ENCODE assay signal across 7 cellular contexts in the genomic region with DNA sequence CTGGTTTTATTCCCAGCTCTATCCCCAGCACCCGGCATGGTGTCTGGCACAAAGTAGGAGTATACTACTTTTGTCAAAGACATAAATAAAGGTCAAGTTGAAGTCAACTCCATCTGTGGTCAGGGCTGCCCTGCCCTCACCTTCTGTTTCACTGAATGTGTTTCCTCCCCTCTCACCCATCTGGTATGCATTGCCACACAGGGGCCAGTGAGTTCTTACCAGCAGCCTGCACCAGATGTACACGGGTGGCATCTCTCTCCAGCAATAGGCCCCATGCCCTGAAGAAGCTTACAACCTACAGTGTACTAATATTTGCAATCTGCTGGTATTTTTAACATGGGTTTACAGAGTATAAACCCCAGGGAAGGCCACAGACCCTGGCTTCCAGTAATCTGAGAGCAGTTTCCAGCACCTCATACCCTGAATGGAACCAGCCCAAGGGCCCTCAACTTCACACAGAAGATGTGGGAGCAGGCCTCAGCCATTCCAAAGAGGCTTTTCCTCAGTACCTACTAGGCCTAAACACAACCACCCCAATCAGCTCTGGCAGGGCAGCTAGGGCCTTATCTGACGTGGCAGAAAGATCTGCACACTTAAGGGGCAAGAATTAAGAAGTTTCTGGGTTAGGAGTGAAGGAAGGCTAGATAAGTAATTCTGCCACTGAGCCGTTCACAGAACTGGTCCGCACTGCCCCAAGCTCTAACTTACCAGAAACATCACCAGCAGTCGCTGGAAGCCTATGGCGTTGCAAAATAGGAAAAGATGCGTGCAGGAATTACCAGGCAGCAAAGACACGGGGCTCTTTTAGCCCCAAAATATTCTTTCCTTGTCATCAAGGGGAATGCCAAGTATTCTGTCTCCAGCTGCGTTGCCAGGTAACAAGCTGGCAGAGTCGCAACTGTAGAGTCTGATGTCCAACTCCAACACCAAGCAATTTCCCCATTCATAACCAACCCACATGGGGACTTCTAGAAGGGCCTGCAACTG. TPM values are rescaled to one million over a fixed set of nuclear protein-coding genes. Genes with fewer than 3 reads are reported as not detected.
DNase-seq lines count a peak whose midpoint lies in the region; ATAC-seq, FAIRE-seq and TF ChIP-seq lines count a peak whose summit lies in the region.

No MANE protein-coding gene starts in this region.

- TF ChIP-seq RAD21 in K562 (CRISPR knock-in tag; conservative IDR thresholded peaks at IDR 0.05 in 1 of 2, IDR thresholded peaks at IDR 0.05 in 1 of 2): no peak

- ATAC-seq in K562: no peak
- peak in 3 of 4 donors; percentile 9 to 13 (median 9) for ATAC-seq in right lobe of liver
- ATAC-seq in thoracic aorta (ENCODE audit: insufficient number of reproducible peaks, low FRiP score, low read depth): no peak
- no peak for ATAC-seq in HG02970 (IDR thresholded peaks at IDR 0.05; ENCODE audit: low FRiP score, unreplicated experiment)

- H3K4me3 ChIP-seq in MG63 (peak overlapping the region; percentile 57; the same call in 1 of the 2 replicates), K562 (no peak overlapping the region), right lobe of liver (peak overlapping the region in 2 of 3 donors; percentile 87 to 94), thoracic aorta (peak overlapping the region; percentile 91)

- peak; percentile 6 for FAIRE-seq in K562 (lab: Jason Lieb, UNC)

- peaks cover 3% of the 10 kb centered on the region for H3K9me1 ChIP-seq in K562 (ENCODE audit: control insufficient read depth, insufficient read depth, low read length)

- POLR2A ChIA-PET in K562 (lab: Yijun Ruan, JAX): interaction anchor here (0.6 to 1.2 kb wide), 6 partner anchors 13 to 168 kb away, joined by 3 to 4 read pairs (median 3); partner anchors contain the start of gene TTLL13

- no peak overlapping the region for H2AFZ ChIP-seq in K562 (ENCODE audit: low read depth, low read length)

- H3K27me3 ChIP-seq in MG63 (no peaks in the 10 kb centered on the region), K562 (ENCODE audit: control insufficient read depth in 2 of 2, insufficient read depth in 2 of 2, low read length in 2 of 2) (no peaks in the 10 kb centered on the region), right lobe of liver (no peaks in the 10 kb centered on the region), thoracic aorta (replicated peaks; ENCODE audit: insufficient read depth) (no peaks in the 10 kb centered on the region)

- no peak overlapping the region for H3K27ac ChIP-seq in K562 (ENCODE audit: extremely low read depth, low read depth, low read length)
- peak overlapping the region; percentile 94 to 100 (median 98) for H3K27ac ChIP-seq in right lobe of liver
- H3K27ac ChIP-seq in thoracic aorta: peak overlapping the region; percentile 87

- CTCF ChIA-PET in K562 (lab: Yijun Ruan, JAX; ENCODE audit: low intra/inter-chr PET ratio): interaction anchor here (0.9 kb wide), 1 partner anchor 202 kb away, joined by 4 read pairs; no protein-coding TSS in a partner anchor

- peak overlapping the region; percentile 14; the same call in 1 of the 2 replicates for H3K4me2 ChIP-seq in K562 (ENCODE audit: insufficient read depth, low read length)

- in situ Hi-C loops in K562 (cut with MboI): loop anchor here (10.0 kb wide), 1 partner anchor 345 kb away; the partner anchor contains the start of gene MESP1

- H3K9me3 ChIP-seq in MG63: no peaks in the 10 kb centered on the region
- H3K9me3 ChIP-seq in K562 (replicated peaks; ENCODE audit: control insufficient read depth, insufficient read depth, low read depth, low read length): no peaks in the 10 kb centered on the region
- H3K9me3 ChIP-seq in right lobe of liver: no peaks in the 10 kb centered on the region
- H3K9me3 ChIP-seq in thoracic aorta: no peaks in the 10 kb centered on the region

- H3K9ac ChIP-seq in K562 (ENCODE audit: insufficient read depth in 1 of 2, low read depth in 2 of 2, low read length in 2 of 2): peak overlapping the region in 1 of 2 experiments; percentile 69; a peak in 1 of 4 replicates

- TF ChIP-seq CTCF in K562 (IDR thresholded peaks at IDR 0.05 in 2 of 3, conservative IDR thresholded peaks at IDR 0.05 in 1 of 3; ENCODE audit: insufficient read depth in 2 of 3, low read depth in 1 of 3, low read length in 3 of 3): no peak
- no peak for TF ChIP-seq CTCF in right lobe of liver (IDR thresholded peaks at IDR 0.05)
- TF ChIP-seq CTCF in thoracic aorta (IDR thresholded peaks at IDR 0.05): no peak

- no peak for TF ChIP-seq POLR2A in K562 (conservative IDR thresholded peaks at IDR 0.05)
- TF ChIP-seq POLR2A in right lobe of liver (IDR thresholded peaks at IDR 0.05): no peak

- H3K36me3 ChIP-seq in MG63 (0 out of 2 replicates have a peak, but pooled peaks cover 2% of the 10 kb centered on the region), K562 (ENCODE audit: control insufficient read depth, insufficient read depth, low read length) (no peaks in the 10 kb centered on the region), right lobe of liver (no peaks in the 10 kb centered on the region), thoracic aorta (no peaks in the 10 kb centered on the region)

- H3K79me2 ChIP-seq in K562 (ENCODE audit: control insufficient read depth, insufficient read depth, low read length): peaks cover 22% of the 10 kb centered on the region

- DNase-seq in GF-D8 (lab: John Stamatoyannopoulos, UW) (peak; percentile 53), MG63 (peak; percentile 66), K562 (ENCODE audit: extremely low read depth in 1 of 4, low spot score in 3 of 4) (no peak), right lobe of liver (peak; percentile 61 to 84 (median 78)), thoracic aorta (ENCODE audit: low spot score) (no peak), NCI-H1436 treated with DMSO at 0.1 percent for 48 hours (lab: John Stamatoyannopoulos, UW) (no peak)

- WGBS in K562 (ENCODE audit: insufficient coverage, low coverage, missing lambda C conversion rate): 64% methylated on average over 11 of the region's 11 CpGs
- 46% methylated on average over 10 of the region's 11 CpGs for WGBS in right lobe of liver (ENCODE audit: insufficient coverage, low coverage, low lambda C conversion rate, missing lambda C conversion rate)

- BruUV-seq in K562 (replicated peaks; lab: Mats Ljungman, UMichigan): no TSS peak

- no peak for TF ChIP-seq EP300 in K562 (IDR thresholded peaks at IDR 0.05; ENCODE audit: low read length)

- peaks cover 32 to 51% of the 10 kb centered on the region in 2 experiments; a peak in 4 of 5 replicates for H3K4me1 ChIP-seq in K562 (replicated peaks in 1 of 2; ENCODE audit: control insufficient read depth in 2 of 2, insufficient read depth in 2 of 2, low read length in 2 of 2)
- H3K4me1 ChIP-seq in right lobe of liver: peaks cover 0 to 72% (median 26%) of the 10 kb centered on the region in 4 donors
- peaks cover 24 to 55% of the 10 kb centered on the region in 2 donors for H3K4me1 ChIP-seq in thoracic aorta (ENCODE audit: control insufficient read depth in 1 of 2, low read depth in 2 of 2)

- H4K20me1 ChIP-seq in K562 (replicated peaks; ENCODE audit: control insufficient read depth, insufficient read depth, low read length): peaks cover 6% of the 10 kb centered on the region; the same call in 1 of the 2 replicates

- intact Hi-C loops in K562 (cut with micrococcal nuclease): no loop called here
- intact Hi-C loops in right lobe of liver (cut with DNase I): no loop called here

TF ChIP-seq in K562, 482 proteins besides CTCF, POLR2A, EP300 and RAD21:
- TF ChIP-seq TCFL5 (CRISPR knock-in tag; conservative IDR thresholded peaks at IDR 0.05): no peak
- TF ChIP-seq CBFA2T3 (IDR thresholded peaks at IDR 0.05): 0 out of 2 replicates have a peak, but pooled peaks have one; percentile 16

RNA-seq across cellular contexts. Expression of gene IDH2, which starts 2.1 kb away (rescaled TPM):
- total RNA-seq in MG63 (2014; rRNA removed; shearing (Covaris generic); ENCODE audit: low replicate concordance): 45.7 and 57.2 TPM in 2 replicates
- 8.3 and 17.4 TPM in 2 replicates for total RNA-seq in K562 (2011; cell fraction: chromatin; rRNA removed; ENCODE audit: low replicate concordance)
- 17.3 and 17.6 TPM in 2 replicates for total RNA-seq in K562 (2011; cell fraction: nucleolus; rRNA removed)
- 13.9 and 15.0 TPM in 2 replicates for total RNA-seq in K562 (2011; cell fraction: nucleoplasm; rRNA removed)
- total RNA-seq in K562 (2014; rRNA removed): 59.2 and 74.5 TPM in 2 replicates
- total RNA-seq in K562 (2014; rRNA removed; fragmentation: Illumina TruSeq; extraction: Trizol): 34.2 and 41.2 TPM in 2 replicates
- total RNA-seq in K562 (2015; rRNA removed; fragmentation: Illumina TruSeq; extraction: Trizol): 72.3 and 72.6 TPM in 2 replicates
- 76.7 and 80.4 TPM in 2 replicates for total RNA-seq in K562 (2021)
- polyA plus RNA-seq in K562 (2011; rRNA removed): 99.9 and 181 TPM in 2 replicates
- polyA plus RNA-seq in K562 (2011; cell fraction: cytosol; rRNA removed): 113 and 128 TPM in 2 replicates
- 68.2 and 102 TPM in 2 replicates for polyA plus RNA-seq in K562 (2011; cell fraction: nucleus; rRNA removed)
- polyA plus RNA-seq in K562 (2012): 68.8 and 135 TPM in 2 replicates
- 83.0 and 84.4 TPM in 2 replicates for polyA plus RNA-seq in K562 (2014; fragmentation: Illumina TruSeq; extraction: Trizol)
- 1 to 10 TPM in 1 of 2 experiments, under 1 TPM in 1; 0.70 to 3.1 TPM for polyA plus RNA-seq in K562 (2014; fragmentation: Nextera tagmentation; extraction: Ambion mirVana)
- 51.1 and 52.3 TPM in 2 replicates for polyA plus RNA-seq in K562 (2014; rRNA removed)
- 62.2 and 82.4 TPM in 2 replicates for polyA minus RNA-seq in K562 (2011; rRNA and poly(A)+ RNA removed)
- 51.4 and 98.5 TPM in 2 replicates for polyA minus RNA-seq in K562 (2011; cell fraction: cytosol; rRNA and poly(A)+ RNA removed)
- polyA minus RNA-seq in K562 (2011; cell fraction: nucleus; rRNA and poly(A)+ RNA removed): 7.0 and 20.3 TPM in 2 replicates
- 100 to 1,000 TPM; 115 to 371 (median 261) TPM for total RNA-seq in right lobe of liver
- 10 to 100 TPM; 24.5 to 46.6 TPM for total RNA-seq in thoracic aorta

Comparison
In these comparisons a context has a peak if more than half of its experiments do, and no peak if none do; other contexts are left out.
1. DNase-seq: peak in GF-D8 (single experiment), MG63 (single experiment) and right lobe of liver (3 of 3); none in K562 (0 of 4), thoracic aorta (single experiment) and NCI-H1436 treated with DMSO at 0.1 percent for 48 hours (single experiment).
2. ATAC-seq: peak in right lobe of liver (3 of 4); none in K562 (single experiment), thoracic aorta (single experiment) and HG02970 (single experiment).